8 cellular contexts compared by ENCODE assay signal in the genomic region with DNA sequence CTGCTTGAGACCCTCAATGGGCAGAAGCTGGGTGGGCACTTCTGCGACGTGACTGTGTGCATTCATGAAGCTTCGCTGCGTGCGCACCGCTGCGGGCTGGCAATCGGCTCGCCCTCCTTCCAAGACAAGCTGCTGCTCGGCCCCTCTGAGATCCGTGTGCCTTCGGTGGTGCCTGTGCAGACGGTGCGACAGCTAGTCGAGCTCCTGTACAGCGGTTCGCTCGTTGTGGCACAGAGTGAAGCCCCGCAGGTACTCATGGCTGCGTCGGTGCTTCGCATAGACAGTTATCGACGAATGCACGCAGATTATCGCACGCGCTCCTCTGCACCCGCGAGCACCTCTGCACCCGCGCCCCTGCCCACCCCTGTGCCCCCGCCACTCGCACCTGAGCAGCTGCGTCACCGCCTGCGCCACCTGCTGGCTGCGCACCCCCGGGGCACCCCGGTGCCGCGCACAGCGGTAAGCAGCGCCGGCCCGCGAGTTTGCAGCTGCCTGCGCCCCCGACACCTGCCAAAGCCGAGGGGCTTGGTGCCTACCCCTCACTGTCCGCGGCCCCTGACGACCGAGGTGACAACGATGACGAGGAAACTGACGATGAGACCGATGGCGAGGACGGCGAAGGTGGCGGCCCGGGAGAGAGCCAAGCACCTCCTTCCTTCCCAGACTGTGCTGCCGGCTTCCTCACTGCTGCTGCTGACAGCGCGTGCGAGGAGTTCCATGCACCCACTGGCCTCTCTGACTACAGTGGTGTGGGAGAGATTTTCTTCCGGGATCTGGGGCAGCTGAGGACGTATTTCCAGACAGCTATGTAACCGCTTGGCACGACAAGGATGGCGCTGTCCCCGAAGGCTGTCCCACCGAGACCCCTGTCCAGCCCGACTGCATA.
DNase-seq lines count a peak whose midpoint lies in the region; ATAC-seq, FAIRE-seq and TF ChIP-seq lines count a peak whose summit lies in the region.
"Not testable (repeated sequence)": the region's sequence is repeated elsewhere in the genome, so short reads cannot be mapped to it uniquely, and the experiment has no call there.

No MANE protein-coding gene starts in this region.

- H3K4me1 Mint-ChIP-seq in activated B cell treated with CpG ODN at 0.5 μM for 24 hours; natural killer cell treated with Interleukin-12 subunit alpha and Interleukin-12 subunit beta and Interleukin-15 and Interleukin-18, amount 100 ng/mL, for 72 hours (ENCODE audit: low read depth in 2 of 2): not testable (repeated sequence)

- H3K36me3 Mint-ChIP-seq in activated B cell treated with CpG ODN at 0.5 μM for 24 hours (ENCODE audit: low read depth); natural killer cell treated with Interleukin-12 subunit alpha and Interleukin-12 subunit beta and Interleukin-15 and Interleukin-18, amount 100 ng/mL, for 72 hours: not testable (repeated sequence)

- H3K27ac ChIP-seq in body of pancreas; keratinocyte (ENCODE audit: control insufficient read depth, insufficient read depth, low read length): not testable (repeated sequence)

- not testable (repeated sequence) for H3K27me3 ChIP-seq in body of pancreas; keratinocyte (ENCODE audit: control insufficient read depth, extremely low read depth, insufficient read depth, low read length)

- CTCF ChIA-PET in activated B cell treated with CpG ODN at 0.5 μM for 24 hours (lab: Charles Lee) = not testable (repeated sequence)

- dilution Hi-C loops in keratinocyte (cut with MboI; ENCODE audit: extremely low pct_ligation_motif_present, low sequenced_read_pairs) = not testable (repeated sequence)

- peak; percentile 76 for ATAC-seq in GM18498 (IDR thresholded peaks at IDR 0.05; ENCODE audit: unreplicated experiment)
- peak; percentile 65 for ATAC-seq in GM21825 (IDR thresholded peaks at IDR 0.05; ENCODE audit: unreplicated experiment)
- ATAC-seq in HG03354 (IDR thresholded peaks at IDR 0.05; ENCODE audit: poor library complexity, severe bottlenecking, unreplicated experiment) = peak; percentile 71
- peak; percentile 65 for ATAC-seq in activated B cell treated with CpG ODN at 0.5 μM for 24 hours (ENCODE audit: low read depth)
- ATAC-seq in body of pancreas = peak; percentile 72
- ATAC-seq in natural killer cell treated with Interleukin-12 subunit alpha and Interleukin-12 subunit beta and Interleukin-15 and Interleukin-18, amount 100 ng/mL, for 72 hours = peak; percentile 67 to 74

- intact Hi-C loops in activated B cell treated with CpG ODN at 0.5 μM for 24 hours (cut with micrococcal nuclease); body of pancreas (cut with DNase I): not testable (repeated sequence)

- not testable (repeated sequence) for TF ChIP-seq POLR2A in body of pancreas (IDR thresholded peaks at IDR 0.05)

- H3K4me3 Mint-ChIP-seq in activated B cell treated with CpG ODN at 0.5 μM for 24 hours; natural killer cell treated with Interleukin-12 subunit alpha and Interleukin-12 subunit beta and Interleukin-15 and Interleukin-18, amount 100 ng/mL, for 72 hours: not testable (repeated sequence)

- peak; percentile 20 for FAIRE-seq in keratinocyte (lab: Jason Lieb, UNC)
- peak; percentile 97 for FAIRE-seq in urothelium cell line (lab: Jason Lieb, UNC)

- not testable (repeated sequence) for TF ChIP-seq CTCF in activated B cell treated with CpG ODN at 0.5 μM for 24 hours (IDR thresholded peaks at IDR 0.05); body of pancreas (IDR thresholded peaks at IDR 0.05); keratinocyte (optimal IDR thresholded peaks at IDR 0.05 in 1 of 3, IDR thresholded peaks at IDR 0.05 in 1 of 3, conservative IDR thresholded peaks at IDR 0.05 in 1 of 3; ENCODE audit: extremely low read depth in 1 of 3, insufficient read depth in 2 of 3, low read length in 3 of 3)

- not testable (repeated sequence) for H3K36me3 ChIP-seq in body of pancreas (replicated peaks in 1 of 2; ENCODE audit: insufficient read depth in 1 of 2, low read depth in 2 of 2); keratinocyte (ENCODE audit: control insufficient read depth in 2 of 2, extremely low read depth in 1 of 2, insufficient read depth in 2 of 2, low read length in 2 of 2)

- not testable (repeated sequence) for DNase-seq in activated B cell treated with CpG ODN at 0.5 μM for 24 hours; body of pancreas; keratinocyte (ENCODE audit: low read depth, low spot score); natural killer cell treated with Interleukin-12 subunit alpha and Interleukin-12 subunit beta and Interleukin-15 and Interleukin-18, amount 100 ng/mL, for 72 hours (ENCODE audit: low spot score); urothelium cell line (ENCODE audit: low spot score)

- POLR2A ChIA-PET in activated B cell treated with CpG ODN at 0.5 μM for 24 hours (lab: Charles Lee) = not testable (repeated sequence)

- H3K9ac ChIP-seq in keratinocyte (ENCODE audit: control insufficient read depth, extremely low read depth, insufficient read depth, low read length) = not testable (repeated sequence)

- H3K4me1 ChIP-seq in body of pancreas; keratinocyte (ENCODE audit: control insufficient read depth, extremely low read depth, insufficient read depth, low read length): not testable (repeated sequence)

- not testable (repeated sequence) for H3K4me3 ChIP-seq in body of pancreas; keratinocyte (ENCODE audit: control insufficient read depth in 2 of 3, extremely low read depth in 1 of 3, insufficient read depth in 2 of 3, low read depth in 1 of 3, low read length in 3 of 3)

- H4K20me1 ChIP-seq in keratinocyte (ENCODE audit: control insufficient read depth, extremely low read depth, insufficient read depth, low read length) = not testable (repeated sequence)

- H3K4me2 ChIP-seq in keratinocyte (ENCODE audit: control insufficient read depth, extremely low read depth, insufficient read depth, low read depth, low read length) = not testable (repeated sequence)

- H3K9me3 ChIP-seq in body of pancreas; keratinocyte (ENCODE audit: control insufficient read depth, low read depth, low read length): not testable (repeated sequence)

- H3K9me1 ChIP-seq in keratinocyte (ENCODE audit: control insufficient read depth, extremely low read depth, insufficient read depth, low read length) = not testable (repeated sequence)

- H3K27me3 Mint-ChIP-seq in activated B cell treated with CpG ODN at 0.5 μM for 24 hours; natural killer cell treated with Interleukin-12 subunit alpha and Interleukin-12 subunit beta and Interleukin-15 and Interleukin-18, amount 100 ng/mL, for 72 hours: not testable (repeated sequence)

- WGBS in body of pancreas, 2 donors = no CpG with 5 or more reads among the region's 75 CpGs

- not testable (repeated sequence) for H3K9me3 Mint-ChIP-seq in activated B cell treated with CpG ODN at 0.5 μM for 24 hours; natural killer cell treated with Interleukin-12 subunit alpha and Interleukin-12 subunit beta and Interleukin-15 and Interleukin-18, amount 100 ng/mL, for 72 hours

- H3K79me2 ChIP-seq in keratinocyte (ENCODE audit: control insufficient read depth, insufficient read depth, low read length) = not testable (repeated sequence)

- not testable (repeated sequence) for H3K27ac Mint-ChIP-seq in activated B cell treated with CpG ODN at 0.5 μM for 24 hours; natural killer cell treated with Interleukin-12 subunit alpha and Interleukin-12 subunit beta and Interleukin-15 and Interleukin-18, amount 100 ng/mL, for 72 hours

- not testable (repeated sequence) for H2AFZ ChIP-seq in keratinocyte (ENCODE audit: control insufficient read depth, low read length)
